ENCODE assay signal across 1 cellular context in genomic region chr12:114269153-114269552, GRCh38.
TF ChIP-seq lines count a peak whose summit lies in the region.

No MANE protein-coding gene starts in this region.

TF ChIP-seq in IMR-90, 13 proteins besides CTCF, POLR2A, EP300 and RAD21:
- no peak for TF ChIP-seq SMC3 (IDR thresholded peaks at IDR 0.05; ENCODE audit: low read depth, low read length)
- no peak for TF ChIP-seq ELK1 (IDR thresholded peaks at IDR 0.05; ENCODE audit: borderline replicate concordance, low read depth, low read length)
- TF ChIP-seq CHD1 (IDR thresholded peaks at IDR 0.05; ENCODE audit: low read depth, low read length) = no peak
- no peak for TF ChIP-seq RFX5 (IDR thresholded peaks at IDR 0.05; ENCODE audit: low read depth, low read length)
- no peak for TF ChIP-seq NFE2L2 (IDR thresholded peaks at IDR 0.05; ENCODE audit: low read depth, low read length)
- no peak for TF ChIP-seq BHLHE40 (IDR thresholded peaks at IDR 0.05; ENCODE audit: low read depth, low read length)
- TF ChIP-seq RCOR1 (IDR thresholded peaks at IDR 0.05; ENCODE audit: insufficient replicate concordance, low read length) = no peak
- TF ChIP-seq MAFK (IDR thresholded peaks at IDR 0.05; ENCODE audit: low read depth, low read length) = no peak
- TF ChIP-seq CEBPB (IDR thresholded peaks at IDR 0.05; ENCODE audit: low read depth, low read length) = no peak
- TF ChIP-seq MXI1 (IDR thresholded peaks at IDR 0.05; ENCODE audit: borderline replicate concordance, low read depth, low read length) = no peak
- TF ChIP-seq MAZ (IDR thresholded peaks at IDR 0.05; ENCODE audit: borderline replicate concordance, low read depth, low read length) = no peak
- no peak for TF ChIP-seq USF2 (IDR thresholded peaks at IDR 0.05; ENCODE audit: low read depth, low read length)
- TF ChIP-seq FOS (IDR thresholded peaks at IDR 0.05; ENCODE audit: low read depth, low read length) = no peak
